Comparison of ENCODE assay signal across 9 cellular contexts in the genomic region with DNA sequence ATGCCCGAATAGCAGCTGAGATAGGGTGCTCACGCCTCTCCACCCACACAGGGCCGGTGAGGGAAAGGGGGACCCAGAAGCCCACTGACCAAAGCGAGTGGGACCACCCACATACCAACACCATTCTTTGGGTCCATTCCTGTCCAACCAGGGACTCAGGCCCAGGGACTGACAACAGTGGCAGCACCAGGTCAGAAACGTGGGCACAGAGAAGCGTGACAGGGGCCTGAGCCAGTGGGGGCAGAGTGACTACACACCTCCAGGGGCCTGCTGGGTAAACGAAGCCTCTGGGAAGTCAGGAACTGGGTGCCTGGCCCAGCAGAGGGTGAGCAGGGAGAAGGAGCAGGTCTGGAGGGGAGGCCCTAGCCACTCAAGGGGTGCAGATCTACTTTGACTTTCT. TPM values are rescaled to one million over a fixed set of nuclear protein-coding genes. Genes with fewer than 3 reads are reported as not detected.
A peak's percentile ranks its signal among the peaks of the same experiment; 100 is the strongest.
DNase-seq lines count a peak whose midpoint lies in the region; TF ChIP-seq lines count a peak whose summit lies in the region.
"Had no signal": no experiment of that assay in that cellular context is flagged by ENCODE, and none has a peak within 500 bp of the region (broad histone marks: within the 10 kb centered on the region; RNA-seq: fewer than 3 reads in every experiment).

No MANE protein-coding gene starts in this region.

- TF ChIP-seq EP300 in sigmoid colon (IDR thresholded peaks at IDR 0.05), result no peak

- no peak for TF ChIP-seq POLR2A in sigmoid colon (IDR thresholded peaks at IDR 0.05)
- no peak for TF ChIP-seq POLR2A in erythroblast (IDR thresholded peaks at IDR 0.05; ENCODE audit: low read length)

- intact Hi-C loops in left ventricle myocardium inferior (cut with micrococcal nuclease) (loop anchor here (5.0 kb wide), 2 partner anchors 37 to 132 kb away; a partner anchor contains a TSS), sigmoid colon (cut with DNase I) (loop anchor here (5.0 kb wide), 1 partner anchor 132 kb away; no protein-coding TSS in a partner anchor), CD14-positive monocyte (cut with micrococcal nuclease) (loop anchor here (5.0 kb wide), 2 partner anchors 37 to 132 kb away; a partner anchor contains a TSS)

- peak overlapping the region; percentile 67; the same call in 1 of the 2 replicates for H3K4me2 ChIP-seq in BLaER1

- H3K4me3 ChIP-seq in BLaER1 (no peak overlapping the region), adipocyte (ENCODE audit: low read length) (no peak overlapping the region), left ventricle myocardium inferior (peak overlapping the region; percentile 31), sigmoid colon (no peak overlapping the region)

- DNase-seq in adipocyte (ENCODE audit: low read depth) (no peak), left ventricle myocardium inferior (no peak), sigmoid colon (peak; percentile 71), CD14-positive monocyte (ENCODE audit: low spot score) (no peak), erythroblast (lab: John Stamatoyannopoulos, UW) (no peak), NCI-H1436 (lab: John Stamatoyannopoulos, UW) (no peak), NCI-H82 treated with DMSO at 0.1 percent for 48 hours (lab: John Stamatoyannopoulos, UW; ENCODE audit: unreplicated experiment) (no peak)

- 82 to 83% methylated on average over 7 of the region's 7 CpGs for WGBS in sigmoid colon, 2 donors

- H3K9ac ChIP-seq in BLaER1 (no peak overlapping the region), adipocyte (ENCODE audit: low read length) (peak overlapping the region; percentile 89)

- peaks cover 18% of the 10 kb centered on the region for H3K4me1 Mint-ChIP-seq in CD14-positive monocyte

- no peak for TF ChIP-seq CTCF in left ventricle myocardium inferior (IDR thresholded peaks at IDR 0.05; ENCODE audit: borderline replicate concordance)
- TF ChIP-seq CTCF in sigmoid colon (IDR thresholded peaks at IDR 0.05), result no peak
- no peak for TF ChIP-seq CTCF in CD14-positive monocyte (IDR thresholded peaks at IDR 0.05)

- H3K36me3 ChIP-seq in BLaER1 (peaks cover 38% of the 10 kb centered on the region), adipocyte (ENCODE audit: control insufficient read depth, insufficient read depth, low read length, severe bottlenecking) (peaks cover 38% of the 10 kb centered on the region), left ventricle myocardium inferior (peaks cover 58% of the 10 kb centered on the region), sigmoid colon (peaks cover 0 to 91% (median 16%) of the 10 kb centered on the region in 4 donors)

- peaks cover 70 to 74% of the 10 kb centered on the region in 2 donors for H3K36me3 Mint-ChIP-seq in CD14-positive monocyte

- H4K20me1 ChIP-seq in BLaER1, result no peaks in the 10 kb centered on the region

- no peak overlapping the region for H3K4me3 Mint-ChIP-seq in CD14-positive monocyte

- H3K9me3 Mint-ChIP-seq in CD14-positive monocyte, result peaks cover 0 to 1% (median 0%) of the 10 kb centered on the region in 7 donors
- H3K9me3 Mint-ChIP-seq: activated T-helper 2 cell treated with anti-CD3 and anti-CD28 coated beads, Interferon-gamma antibody, Interleukin-2, Interleukin-4, amounts not matched to agents 10 μg/mL and 5 μg/mL and 100 μg/mL, durations not matched to agents 14 hours and 24 hours and 36 hours had no signal

- H3K4me1 ChIP-seq in BLaER1, result peaks cover 26% of the 10 kb centered on the region
- peaks cover 88% of the 10 kb centered on the region for H3K4me1 ChIP-seq in adipocyte (ENCODE audit: control insufficient read depth, insufficient read depth, low read length)
- peaks cover 100% of the 10 kb centered on the region for H3K4me1 ChIP-seq in left ventricle myocardium inferior
- peaks cover 0 to 68% (median 50%) of the 10 kb centered on the region in 4 donors for H3K4me1 ChIP-seq in sigmoid colon

- peak overlapping the region in 2 of 7 donors; percentile 4 to 53 for H3K27ac Mint-ChIP-seq in CD14-positive monocyte
- H3K27ac Mint-ChIP-seq: activated T-helper 2 cell treated with anti-CD3 and anti-CD28 coated beads, Interferon-gamma antibody, Interleukin-2, Interleukin-4, amounts not matched to agents 10 μg/mL and 5 μg/mL and 100 μg/mL, durations not matched to agents 14 hours and 24 hours and 36 hours had no signal

- no peak overlapping the region for H3K27ac ChIP-seq in BLaER1
- H3K27ac ChIP-seq in left ventricle myocardium inferior (replicated peaks), result peak overlapping the region; percentile 100
- peak overlapping the region; percentile 64 to 83 (median 66) for H3K27ac ChIP-seq in sigmoid colon

- peaks cover 0 to 7% (median 3%) of the 10 kb centered on the region in 3 donors for H3K27me3 Mint-ChIP-seq in CD14-positive monocyte (ENCODE audit: low read depth in 3 of 3)

- no peaks in the 10 kb centered on the region for H3K27me3 ChIP-seq in BLaER1
- H3K27me3 ChIP-seq in adipocyte (replicated peaks; ENCODE audit: control insufficient read depth, insufficient read depth, low read length), result no peaks in the 10 kb centered on the region
- H3K27me3 ChIP-seq in left ventricle myocardium inferior (ENCODE audit: low read depth), result no peaks in the 10 kb centered on the region
- H3K27me3 ChIP-seq in sigmoid colon, result no peaks in the 10 kb centered on the region

- H3K9me3 ChIP-seq in BLaER1 (no peaks in the 10 kb centered on the region), adipocyte (ENCODE audit: control insufficient read depth, low read length) (no peaks in the 10 kb centered on the region), left ventricle myocardium inferior (replicated peaks) (no peaks in the 10 kb centered on the region), sigmoid colon (no peaks in the 10 kb centered on the region)

RNA-seq across cellular contexts. Expression of a gene that starts 13.7 kb away (rescaled TPM):
- total RNA-seq in left ventricle myocardium inferior (49.1 TPM), sigmoid colon (10 to 100 TPM; 31.9 to 41.4 (median 35.7) TPM)
- polyA plus RNA-seq in sigmoid colon (10 to 100 TPM; 20.1 to 33.4 (median 27.0) TPM), CD14-positive monocyte (10 to 100 TPM; 21.8 to 26.9 TPM)

RNA-seq across cellular contexts. Expression of a gene that starts 15.6 kb away (rescaled TPM):
- total RNA-seq in left ventricle myocardium inferior, result 109 TPM
- total RNA-seq in sigmoid colon, result 100 to 1,000 TPM; 109 to 117 (median 113) TPM
- polyA plus RNA-seq in sigmoid colon, result 10 to 100 TPM; 12.5 to 60.1 (median 47.4) TPM
- under 1 TPM; 0.36 to 0.43 TPM for polyA plus RNA-seq in CD14-positive monocyte

RNA-seq across cellular contexts. Expression of a gene that starts 32.0 kb away (rescaled TPM):
- 53.0 TPM for total RNA-seq in left ventricle myocardium inferior
- 100 to 1,000 TPM; 127 to 444 (median 384) TPM for total RNA-seq in sigmoid colon
- 100 to 1,000 TPM in 1 of 3 donors, 10 to 100 TPM in 1, 1 to 10 TPM in 1; 3.0 to 133 (median 35.9) TPM for polyA plus RNA-seq in sigmoid colon
- not detected for polyA plus RNA-seq in CD14-positive monocyte
- total RNA-seq: activated T-helper 2 cell treated with anti-CD3 and anti-CD28 coated beads, Interferon-gamma antibody, Interleukin-2, Interleukin-4, amounts not matched to agents 10 μg/mL and 5 μg/mL and 100 μg/mL, durations not matched to agents 14 hours and 24 hours and 36 hours had no signal

RNA-seq across cellular contexts. Expression of a gene that starts 37.8 kb away (rescaled TPM):
- not detected for total RNA-seq in left ventricle myocardium inferior
- total RNA-seq in sigmoid colon, result under 1 TPM in 2 of 4 donors, not detected in 2; 0.41 to 0.55 TPM
- under 1 TPM in 1 of 3 donors, not detected in 2; 0.09 TPM for polyA plus RNA-seq in sigmoid colon
- not detected for polyA plus RNA-seq in CD14-positive monocyte
- total RNA-seq: activated T-helper 2 cell treated with anti-CD3 and anti-CD28 coated beads, Interferon-gamma antibody, Interleukin-2, Interleukin-4, amounts not matched to agents 10 μg/mL and 5 μg/mL and 100 μg/mL, durations not matched to agents 14 hours and 24 hours and 36 hours had no signal

RNA-seq across cellular contexts. Expression of a gene that starts 59.2 kb away (rescaled TPM):
- total RNA-seq in left ventricle myocardium inferior (390 TPM), sigmoid colon (100 to 1,000 TPM; 475 to 575 (median 524) TPM)
- polyA plus RNA-seq in sigmoid colon (100 to 1,000 TPM; 136 to 233 (median 218) TPM), CD14-positive monocyte (10 to 100 TPM; 41.2 to 58.6 TPM)
